Comparison of ENCODE assay signal across 13 cellular contexts in the genomic region with DNA sequence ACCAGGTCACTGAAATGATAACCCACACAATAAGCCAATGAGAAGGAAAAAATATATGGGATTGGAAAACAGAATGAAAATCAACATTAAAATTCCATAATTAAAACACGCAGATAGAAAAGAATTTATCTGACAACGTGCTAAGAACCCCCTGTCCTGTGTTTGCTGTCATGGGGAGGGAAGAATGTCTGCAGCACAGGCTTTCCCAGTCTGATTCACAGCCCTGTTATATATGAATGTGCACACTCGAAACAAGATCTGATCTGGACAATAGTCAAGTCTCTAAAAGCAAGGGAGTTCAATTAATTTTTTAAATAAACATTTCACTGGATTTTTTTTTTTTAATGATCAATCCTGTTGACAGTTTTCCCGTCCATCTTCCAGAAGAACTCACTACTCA.
DNase-seq lines count a peak whose midpoint lies in the region; ATAC-seq and TF ChIP-seq lines count a peak whose summit lies in the region.
"Had no signal": no experiment of that assay in that cellular context is flagged by ENCODE, and none has a peak within 500 bp of the region (broad histone marks: within the 10 kb centered on the region; RNA-seq: fewer than 3 reads in every experiment).

No MANE protein-coding gene starts in this region.

- TF ChIP-seq POLR2A in IMR-90 (IDR thresholded peaks at IDR 0.05; ENCODE audit: low read depth, low read length) (no peak), stomach (IDR thresholded peaks at IDR 0.05) (no peak)

- H4K8ac ChIP-seq in IMR-90 (ENCODE audit: low read depth in 2 of 2, low read length in 2 of 2): no peak overlapping the region

- no peaks in the 10 kb centered on the region for H3K36me3 Mint-ChIP-seq in osteocyte (ENCODE audit: unreplicated experiment)

- H3K9me1 ChIP-seq in IMR-90 (ENCODE audit: insufficient read depth, low read length): peaks cover 20% of the 10 kb centered on the region

- H2AFZ ChIP-seq in IMR-90 (replicated peaks; ENCODE audit: low read length, poor library complexity): no peak overlapping the region

- H3K9me3 Mint-ChIP-seq in osteocyte (ENCODE audit: unreplicated experiment): no peaks in the 10 kb centered on the region
- H3K9me3 Mint-ChIP-seq: neural crest cell had no signal

- H3K27ac ChIP-seq in IMR-90 (ENCODE audit: insufficient read depth, low read length): no peak overlapping the region
- H3K27ac ChIP-seq in ascending aorta: peak overlapping the region; percentile 61 to 64
- peak overlapping the region in 4 of 5 donors; percentile 56 to 77 (median 76) for H3K27ac ChIP-seq in stomach

- H3K18ac ChIP-seq in IMR-90 (ENCODE audit: low read depth, low read length): no peak overlapping the region

- DNase-seq in IMR-90 (peak; percentile 70), ascending aorta (ENCODE audit: low spot score in 2 of 2) (no peak), foreskin fibroblast (peak; percentile 19 to 26), stomach (no peak), osteocyte (ENCODE audit: extremely low spot score, unreplicated experiment) (no peak), NOMO-1 treated with DMSO at 0.1 percent for 48 hours (lab: John Stamatoyannopoulos, UW; ENCODE audit: unreplicated experiment) (no peak), activated gamma-delta T cell treated with Interleukin-2 at 50 U/mL for 16 hours (no peak), amygdala (lab: John Stamatoyannopoulos, UW) (no peak)
- DNase-seq: esophagus squamous epithelium; stimulated activated naive CD8-positive, alpha-beta T cell treated with anti-CD3 and anti-CD28 coated beads, Interleukin-15, Interleukin-2, amounts not matched to agents 100 U/mL and 50 U/mL, for 24 hours; T-helper 1 cell had no signal

- CTCF ChIA-PET in IMR-90 (lab: Yijun Ruan, JAX): interaction anchor here (0.7 to 1.6 kb wide), 6 partner anchors 8 to 282 kb away, joined by 3 to 5 read pairs (median 4); no protein-coding TSS in a partner anchor

- peaks cover 28 to 79% of the 10 kb centered on the region in 2 experiments for H3K79me1 ChIP-seq in IMR-90 (ENCODE audit: low read depth in 1 of 2, low read length in 2 of 2)

- no peaks in the 10 kb centered on the region for H3K36me3 ChIP-seq in IMR-90 (ENCODE audit: control insufficient read depth, insufficient read depth, low read length)
- no peaks in the 10 kb centered on the region for H3K36me3 ChIP-seq in ascending aorta
- no peaks in the 10 kb centered on the region for H3K36me3 ChIP-seq in stomach

- no peak overlapping the region for H2BK120ac ChIP-seq in IMR-90 (ENCODE audit: low read depth, low read length)

- BruUV-seq in IMR-90 (replicated peaks; lab: Mats Ljungman, UMichigan): no TSS peak

- H3K4me1 Mint-ChIP-seq in osteocyte (ENCODE audit: unreplicated experiment): peaks cover 20% of the 10 kb centered on the region

- H3K9me3 ChIP-seq in IMR-90 (ENCODE audit: control insufficient read depth, insufficient read depth, low read length): no peaks in the 10 kb centered on the region
- no peaks in the 10 kb centered on the region for H3K9me3 ChIP-seq in ascending aorta
- H3K9me3 ChIP-seq in stomach: no peaks in the 10 kb centered on the region
- H3K9me3 ChIP-seq: esophagus squamous epithelium had no signal

- in situ Hi-C loops in IMR-90 (cut with MboI; ENCODE audit: low sequenced_read_pairs): no loop called here

- no CpG with 5 or more reads among the region's 4 CpGs for WGBS in IMR-90 (ENCODE audit: extremely low coverage in 2 of 2, insufficient read length in 1 of 2), 2 experiments
- WGBS in stomach, 5 donors: 31 to 65% (median 45%) methylated on average over 4 of the region's 4 CpGs

- no peak overlapping the region for H2AK5ac ChIP-seq in IMR-90 (ENCODE audit: low read depth, low read length)

- no peak overlapping the region for H4K91ac ChIP-seq in IMR-90 (ENCODE audit: insufficient read depth, low read depth, low read length)

- H3K4me1 ChIP-seq in IMR-90 (ENCODE audit: control insufficient read depth, insufficient read depth, low read length) (peaks cover 24% of the 10 kb centered on the region), ascending aorta (peaks cover 0 to 10% of the 10 kb centered on the region in 2 donors), stomach (peaks cover 21 to 55% (median 33%) of the 10 kb centered on the region in 4 donors)

- H3K14ac ChIP-seq in IMR-90 (replicated peaks; ENCODE audit: low read depth, low read length): peak overlapping the region; percentile 88; the same call in 1 of the 2 replicates

- no peak overlapping the region for H2AK9ac ChIP-seq in IMR-90 (replicated peaks; ENCODE audit: low read depth, low read length, poor library complexity)

- no peak overlapping the region for H3K56ac ChIP-seq in IMR-90 (ENCODE audit: extremely low read depth, insufficient read depth, low read length)

- no peak for TF ChIP-seq EP300 in stomach (IDR thresholded peaks at IDR 0.05)

- H3K27me3 ChIP-seq in IMR-90 (ENCODE audit: control insufficient read depth, insufficient read depth, low read length) (no peaks in the 10 kb centered on the region), ascending aorta (no peaks in the 10 kb centered on the region), stomach (no peaks in the 10 kb centered on the region)
- H3K27me3 ChIP-seq: esophagus squamous epithelium had no signal

- peak overlapping the region; percentile 90; the same call in 1 of the 2 replicates for H3K4ac ChIP-seq in IMR-90 (ENCODE audit: low read depth, low read length)

- no peak overlapping the region for H2BK20ac ChIP-seq in IMR-90 (ENCODE audit: low read depth, low read length)

- no peaks in the 10 kb centered on the region for H3K27me3 Mint-ChIP-seq in osteocyte (ENCODE audit: unreplicated experiment)
- H3K27me3 Mint-ChIP-seq: activated naive CD8-positive, alpha-beta T cell had no signal

- H3K23ac ChIP-seq in IMR-90 (ENCODE audit: low read depth, low read length): peak overlapping the region; percentile 88; the same call in 1 of the 2 replicates

- POLR2A ChIA-PET in IMR-90 (lab: Charles Lee; ENCODE audit: unreplicated experiment): no interaction called here

- dilution Hi-C loops in IMR-90 (cut with HindIII; ENCODE audit: low sequenced_read_pairs, unreplicated experiment): no loop called here

- no peak overlapping the region for H4K5ac ChIP-seq in IMR-90 (ENCODE audit: low read depth, low read length)

- no peak overlapping the region for H2BK15ac ChIP-seq in IMR-90 (ENCODE audit: low read depth, low read length)

- H3K27ac Mint-ChIP-seq in osteocyte (ENCODE audit: unreplicated experiment): no peak overlapping the region
- H3K27ac Mint-ChIP-seq: activated naive CD8-positive, alpha-beta T cell had no signal

- intact Hi-C loops in IMR-90 (cut with micrococcal nuclease): no loop called here
- intact Hi-C loops in ascending aorta (cut with DNase I): no loop called here
- intact Hi-C loops in stomach (cut with DNase I; ENCODE audit: low total_unique reads): no loop called here

- peak overlapping the region; percentile 92; the same call in 1 of the 2 replicates for H3K4me2 ChIP-seq in IMR-90 (ENCODE audit: low read depth, low read length)

- no peak overlapping the region for H3K4me3 Mint-ChIP-seq in osteocyte (ENCODE audit: unreplicated experiment)
- H3K4me3 Mint-ChIP-seq: activated naive CD8-positive, alpha-beta T cell; neural crest cell had no signal

- H2BK5ac ChIP-seq in IMR-90 (ENCODE audit: low read depth, low read length, poor library complexity, severe bottlenecking): peak overlapping the region; percentile 59

- TF ChIP-seq CTCF in IMR-90 (conservative IDR thresholded peaks at IDR 0.05; ENCODE audit: low read depth, low read length): no peak
- TF ChIP-seq CTCF in ascending aorta (IDR thresholded peaks at IDR 0.05): no peak
- TF ChIP-seq CTCF in foreskin fibroblast (IDR thresholded peaks at IDR 0.05; ENCODE audit: low read depth, low read length): no peak
- no peak for TF ChIP-seq CTCF in stomach (IDR thresholded peaks at IDR 0.05)
- TF ChIP-seq CTCF in osteocyte (IDR thresholded peaks at IDR 0.05): no peak

- peaks cover 50% of the 10 kb centered on the region for H4K20me1 ChIP-seq in IMR-90 (ENCODE audit: insufficient read depth, low read length)

- TF ChIP-seq RAD21 in IMR-90 (IDR thresholded peaks at IDR 0.05; ENCODE audit: low read length): no peak

- H3K9ac ChIP-seq in IMR-90 (ENCODE audit: low read depth, low read length): peak overlapping the region; percentile 51; the same call in 1 of the 2 replicates

- H3K4me3 ChIP-seq in IMR-90 (ENCODE audit: insufficient read depth, low read depth, low read length) (no peak overlapping the region), ascending aorta (no peak overlapping the region), foreskin fibroblast (ENCODE audit: low read depth in 1 of 2, low read length in 2 of 2) (no peak overlapping the region), stomach (no peak overlapping the region)

- peak; percentile 36; the same call in 1 of the 2 replicates for ATAC-seq in IMR-90 (ENCODE audit: low read depth)
- ATAC-seq: stimulated activated naive CD8-positive, alpha-beta T cell treated with anti-CD3 and anti-CD28 coated beads, Interleukin-15, Interleukin-2, amounts not matched to agents 100 U/mL and 50 U/mL, for 24 hours had no signal

TF ChIP-seq in IMR-90, 13 proteins besides CTCF, POLR2A, EP300 and RAD21:
- 0 out of 2 replicates have a peak, but pooled peaks have one; percentile 15 for TF ChIP-seq MXI1 (IDR thresholded peaks at IDR 0.05; ENCODE audit: borderline replicate concordance, low read depth, low read length)
- TF ChIP-seq NFE2L2 (IDR thresholded peaks at IDR 0.05; ENCODE audit: low read depth, low read length): no peak
- TF ChIP-seq, protein P1, sequence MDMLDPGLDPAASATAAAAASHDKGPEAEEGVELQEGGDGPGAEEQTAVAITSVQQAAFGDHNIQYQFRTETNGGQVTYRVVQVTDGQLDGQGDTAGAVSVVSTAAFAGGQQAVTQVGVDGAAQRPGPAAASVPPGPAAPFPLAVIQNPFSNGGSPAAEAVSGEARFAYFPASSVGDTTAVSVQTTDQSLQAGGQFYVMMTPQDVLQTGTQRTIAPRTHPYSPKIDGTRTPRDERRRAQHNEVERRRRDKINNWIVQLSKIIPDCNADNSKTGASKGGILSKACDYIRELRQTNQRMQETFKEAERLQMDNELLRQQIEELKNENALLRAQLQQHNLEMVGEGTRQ (IDR thresholded peaks at IDR 0.05; ENCODE audit: low read depth, low read length): no peak
- peak; percentile 49; the same call in 1 of the 2 replicates for TF ChIP-seq BHLHE40 (IDR thresholded peaks at IDR 0.05; ENCODE audit: low read depth, low read length)

Comparison
In these comparisons a context has a peak if more than half of its experiments do, and no peak if none do; other contexts are left out.
1. DNase-seq: peak in IMR-90 (single experiment) and foreskin fibroblast (2 of 2); none in ascending aorta (0 of 2), stomach (single experiment), osteocyte (single experiment), NOMO-1 treated with DMSO at 0.1 percent for 48 hours (single experiment), activated gamma-delta T cell treated with Interleukin-2 at 50 U/mL for 16 hours (single experiment) and amygdala (0 of 56).